1 cellular context compared by ENCODE assay signal in the genomic region with DNA sequence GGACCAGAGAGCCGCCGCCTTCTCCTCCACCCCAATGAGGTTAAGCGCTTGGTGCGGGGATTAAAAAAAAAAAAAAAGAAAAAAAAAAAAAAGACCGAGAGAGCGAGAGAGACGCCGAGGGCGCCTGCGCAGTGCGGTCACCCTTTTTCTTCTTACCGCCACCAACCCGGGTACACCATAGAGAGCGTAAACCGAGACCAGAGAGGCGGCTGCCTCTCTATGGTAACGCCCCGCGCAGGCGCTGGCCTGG.
TF ChIP-seq lines count a peak whose summit lies in the region.

A gene (minus strand): TSS at position 61 of the 250 bp plus-strand sequence. CDS start 43,567 bp downstream, outside the sequence.

TF ChIP-seq in HepG2, 621 proteins besides CTCF, POLR2A, EP300 and RAD21 (continued from another document and continues in another):
- TF ChIP-seq, protein P1, sequence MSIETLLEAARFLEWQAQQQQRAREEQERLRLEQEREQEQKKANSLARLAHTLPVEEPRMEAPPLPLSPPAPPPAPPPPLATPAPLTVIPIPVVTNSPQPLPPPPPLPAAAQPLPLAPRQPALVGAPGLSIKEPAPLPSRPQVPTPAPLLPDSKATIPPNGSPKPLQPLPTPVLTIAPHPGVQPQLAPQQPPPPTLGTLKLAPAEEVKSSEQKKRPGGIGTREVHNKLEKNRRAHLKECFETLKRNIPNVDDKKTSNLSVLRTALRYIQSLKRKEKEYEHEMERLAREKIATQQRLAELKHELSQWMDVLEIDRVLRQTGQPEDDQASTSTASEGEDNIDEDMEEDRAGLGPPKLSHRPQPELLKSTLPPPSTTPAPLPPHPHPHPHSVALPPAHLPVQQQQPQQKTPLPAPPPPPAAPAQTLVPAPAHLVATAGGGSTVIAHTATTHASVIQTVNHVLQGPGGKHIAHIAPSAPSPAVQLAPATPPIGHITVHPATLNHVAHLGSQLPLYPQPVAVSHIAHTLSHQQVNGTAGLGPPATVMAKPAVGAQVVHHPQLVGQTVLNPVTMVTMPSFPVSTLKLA (IDR thresholded peaks at IDR 0.05) = 0 out of 2 replicates have a peak, but pooled peaks have one; percentile 2
- no peak for TF ChIP-seq ZNF136 (CRISPR knock-in tag; IDR thresholded peaks at IDR 0.05; ENCODE audit: low read depth)
- no peak for TF ChIP-seq MBNL3 (CRISPR knock-in tag; conservative IDR thresholded peaks at IDR 0.05)
- TF ChIP-seq STAT5B (CRISPR knock-in tag; IDR thresholded peaks at IDR 0.05) = no peak
- TF ChIP-seq, protein P2, sequence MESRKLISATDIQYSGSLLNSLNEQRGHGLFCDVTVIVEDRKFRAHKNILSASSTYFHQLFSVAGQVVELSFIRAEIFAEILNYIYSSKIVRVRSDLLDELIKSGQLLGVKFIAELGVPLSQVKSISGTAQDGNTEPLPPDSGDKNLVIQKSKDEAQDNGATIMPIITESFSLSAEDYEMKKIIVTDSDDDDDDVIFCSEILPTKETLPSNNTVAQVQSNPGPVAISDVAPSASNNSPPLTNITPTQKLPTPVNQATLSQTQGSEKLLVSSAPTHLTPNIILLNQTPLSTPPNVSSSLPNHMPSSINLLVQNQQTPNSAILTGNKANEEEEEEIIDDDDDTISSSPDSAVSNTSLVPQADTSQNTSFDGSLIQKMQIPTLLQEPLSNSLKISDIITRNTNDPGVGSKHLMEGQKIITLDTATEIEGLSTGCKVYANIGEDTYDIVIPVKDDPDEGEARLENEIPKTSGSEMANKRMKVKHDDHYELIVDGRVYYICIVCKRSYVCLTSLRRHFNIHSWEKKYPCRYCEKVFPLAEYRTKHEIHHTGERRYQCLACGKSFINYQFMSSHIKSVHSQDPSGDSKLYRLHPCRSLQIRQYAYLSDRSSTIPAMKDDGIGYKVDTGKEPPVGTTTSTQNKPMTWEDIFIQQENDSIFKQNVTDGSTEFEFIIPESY (CRISPR knock-in tag; IDR thresholded peaks at IDR 0.05) = no peak
- TF ChIP-seq, protein P3, sequence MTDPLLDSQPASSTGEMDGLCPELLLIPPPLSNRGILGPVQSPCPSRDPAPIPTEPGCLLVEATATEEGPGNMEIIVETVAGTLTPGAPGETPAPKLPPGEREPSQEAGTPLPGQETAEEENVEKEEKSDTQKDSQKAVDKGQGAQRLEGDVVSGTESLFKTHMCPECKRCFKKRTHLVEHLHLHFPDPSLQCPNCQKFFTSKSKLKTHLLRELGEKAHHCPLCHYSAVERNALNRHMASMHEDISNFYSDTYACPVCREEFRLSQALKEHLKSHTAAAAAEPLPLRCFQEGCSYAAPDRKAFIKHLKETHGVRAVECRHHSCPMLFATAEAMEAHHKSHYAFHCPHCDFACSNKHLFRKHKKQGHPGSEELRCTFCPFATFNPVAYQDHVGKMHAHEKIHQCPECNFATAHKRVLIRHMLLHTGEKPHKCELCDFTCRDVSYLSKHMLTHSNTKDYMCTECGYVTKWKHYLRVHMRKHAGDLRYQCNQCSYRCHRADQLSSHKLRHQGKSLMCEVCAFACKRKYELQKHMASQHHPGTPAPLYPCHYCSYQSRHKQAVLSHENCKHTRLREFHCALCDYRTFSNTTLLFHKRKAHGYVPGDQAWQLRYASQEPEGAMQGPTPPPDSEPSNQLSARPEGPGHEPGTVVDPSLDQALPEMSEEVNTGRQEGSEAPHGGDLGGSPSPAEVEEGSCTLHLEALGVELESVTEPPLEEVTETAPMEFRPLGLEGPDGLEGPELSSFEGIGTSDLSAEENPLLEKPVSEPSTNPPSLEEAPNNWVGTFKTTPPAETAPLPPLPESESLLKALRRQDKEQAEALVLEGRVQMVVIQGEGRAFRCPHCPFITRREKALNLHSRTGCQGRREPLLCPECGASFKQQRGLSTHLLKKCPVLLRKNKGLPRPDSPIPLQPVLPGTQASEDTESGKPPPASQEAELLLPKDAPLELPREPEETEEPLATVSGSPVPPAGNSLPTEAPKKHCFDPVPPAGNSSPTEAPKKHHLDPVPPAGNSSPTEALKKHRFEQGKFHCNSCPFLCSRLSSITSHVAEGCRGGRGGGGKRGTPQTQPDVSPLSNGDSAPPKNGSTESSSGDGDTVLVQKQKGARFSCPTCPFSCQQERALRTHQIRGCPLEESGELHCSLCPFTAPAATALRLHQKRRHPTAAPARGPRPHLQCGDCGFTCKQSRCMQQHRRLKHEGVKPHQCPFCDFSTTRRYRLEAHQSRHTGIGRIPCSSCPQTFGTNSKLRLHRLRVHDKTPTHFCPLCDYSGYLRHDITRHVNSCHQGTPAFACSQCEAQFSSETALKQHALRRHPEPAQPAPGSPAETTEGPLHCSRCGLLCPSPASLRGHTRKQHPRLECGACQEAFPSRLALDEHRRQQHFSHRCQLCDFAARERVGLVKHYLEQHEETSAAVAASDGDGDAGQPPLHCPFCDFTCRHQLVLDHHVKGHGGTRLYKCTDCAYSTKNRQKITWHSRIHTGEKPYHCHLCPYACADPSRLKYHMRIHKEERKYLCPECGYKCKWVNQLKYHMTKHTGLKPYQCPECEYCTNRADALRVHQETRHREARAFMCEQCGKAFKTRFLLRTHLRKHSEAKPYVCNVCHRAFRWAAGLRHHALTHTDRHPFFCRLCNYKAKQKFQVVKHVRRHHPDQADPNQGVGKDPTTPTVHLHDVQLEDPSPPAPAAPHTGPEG (CRISPR knock-in tag; IDR thresholded peaks at IDR 0.05) = no peak
- no peak for TF ChIP-seq ZNF335 (CRISPR knock-in tag; IDR thresholded peaks at IDR 0.05)
- TF ChIP-seq IRX3 (CRISPR knock-in tag; IDR thresholded peaks at IDR 0.05; ENCODE audit: borderline replicate concordance, low read depth) = no peak
- TF ChIP-seq MIER2 (CRISPR knock-in tag; IDR thresholded peaks at IDR 0.05) = peak; percentile 33; the same call in 1 of the 2 replicates
- TF ChIP-seq JDP2 (CRISPR knock-in tag; IDR thresholded peaks at IDR 0.05; ENCODE audit: borderline replicate concordance) = no peak
- no peak for TF ChIP-seq TAF1 (CRISPR knock-in tag; IDR thresholded peaks at IDR 0.05)
- TF ChIP-seq, protein P4, sequence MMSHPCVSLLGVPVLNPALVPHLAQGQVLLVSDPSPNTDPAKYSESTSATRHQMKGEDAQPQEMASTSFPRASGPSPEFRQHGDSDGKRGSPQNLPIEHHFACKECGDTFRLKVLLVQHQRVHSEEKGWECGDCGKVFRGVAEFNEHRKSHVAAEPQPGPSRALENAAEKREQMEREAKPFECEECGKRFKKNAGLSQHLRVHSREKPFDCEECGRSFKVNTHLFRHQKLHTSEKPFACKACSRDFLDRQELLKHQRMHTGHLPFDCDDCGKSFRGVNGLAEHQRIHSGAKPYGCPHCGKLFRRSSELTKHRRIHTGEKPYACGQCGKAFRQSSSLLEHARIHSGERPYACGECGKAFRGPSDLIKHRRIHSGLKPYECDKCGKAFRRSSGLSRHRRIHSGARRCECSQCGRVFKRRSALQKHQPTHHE (CRISPR knock-in tag; IDR thresholded peaks at IDR 0.05; ENCODE audit: borderline replicate concordance) = no peak
- no peak for TF ChIP-seq SPEN (CRISPR knock-in tag; IDR thresholded peaks at IDR 0.05; ENCODE audit: low read depth)
- TF ChIP-seq, protein P5, sequence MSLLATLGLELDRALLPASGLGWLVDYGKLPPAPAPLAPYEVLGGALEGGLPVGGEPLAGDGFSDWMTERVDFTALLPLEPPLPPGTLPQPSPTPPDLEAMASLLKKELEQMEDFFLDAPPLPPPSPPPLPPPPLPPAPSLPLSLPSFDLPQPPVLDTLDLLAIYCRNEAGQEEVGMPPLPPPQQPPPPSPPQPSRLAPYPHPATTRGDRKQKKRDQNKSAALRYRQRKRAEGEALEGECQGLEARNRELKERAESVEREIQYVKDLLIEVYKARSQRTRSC (CRISPR knock-in tag; IDR thresholded peaks at IDR 0.05; ENCODE audit: low read depth) = no peak
- TF ChIP-seq, protein P6, sequence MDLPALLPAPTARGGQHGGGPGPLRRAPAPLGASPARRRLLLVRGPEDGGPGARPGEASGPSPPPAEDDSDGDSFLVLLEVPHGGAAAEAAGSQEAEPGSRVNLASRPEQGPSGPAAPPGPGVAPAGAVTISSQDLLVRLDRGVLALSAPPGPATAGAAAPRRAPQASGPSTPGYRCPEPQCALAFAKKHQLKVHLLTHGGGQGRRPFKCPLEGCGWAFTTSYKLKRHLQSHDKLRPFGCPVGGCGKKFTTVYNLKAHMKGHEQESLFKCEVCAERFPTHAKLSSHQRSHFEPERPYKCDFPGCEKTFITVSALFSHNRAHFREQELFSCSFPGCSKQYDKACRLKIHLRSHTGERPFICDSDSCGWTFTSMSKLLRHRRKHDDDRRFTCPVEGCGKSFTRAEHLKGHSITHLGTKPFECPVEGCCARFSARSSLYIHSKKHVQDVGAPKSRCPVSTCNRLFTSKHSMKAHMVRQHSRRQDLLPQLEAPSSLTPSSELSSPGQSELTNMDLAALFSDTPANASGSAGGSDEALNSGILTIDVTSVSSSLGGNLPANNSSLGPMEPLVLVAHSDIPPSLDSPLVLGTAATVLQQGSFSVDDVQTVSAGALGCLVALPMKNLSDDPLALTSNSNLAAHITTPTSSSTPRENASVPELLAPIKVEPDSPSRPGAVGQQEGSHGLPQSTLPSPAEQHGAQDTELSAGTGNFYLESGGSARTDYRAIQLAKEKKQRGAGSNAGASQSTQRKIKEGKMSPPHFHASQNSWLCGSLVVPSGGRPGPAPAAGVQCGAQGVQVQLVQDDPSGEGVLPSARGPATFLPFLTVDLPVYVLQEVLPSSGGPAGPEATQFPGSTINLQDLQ (CRISPR knock-in tag; IDR thresholded peaks at IDR 0.05) = no peak
- no peak for TF ChIP-seq FOXK2 (IDR thresholded peaks at IDR 0.05)
- peak; percentile 9; the same call in 1 of the 2 replicates for TF ChIP-seq ZNF33B (CRISPR knock-in tag; IDR thresholded peaks at IDR 0.05)
- no peak for TF ChIP-seq FOXA1 (IDR thresholded peaks at IDR 0.05)
- TF ChIP-seq FOXA1 (CRISPR knock-in tag; IDR thresholded peaks at IDR 0.05) = no peak
- no peak for TF ChIP-seq TSC22D2 (CRISPR knock-in tag; IDR thresholded peaks at IDR 0.05; ENCODE audit: borderline replicate concordance)
- no peak for TF ChIP-seq SOX6 (IDR thresholded peaks at IDR 0.05)
- no peak for TF ChIP-seq SOX6 (CRISPR knock-in tag; IDR thresholded peaks at IDR 0.05)
- TF ChIP-seq, protein P7, sequence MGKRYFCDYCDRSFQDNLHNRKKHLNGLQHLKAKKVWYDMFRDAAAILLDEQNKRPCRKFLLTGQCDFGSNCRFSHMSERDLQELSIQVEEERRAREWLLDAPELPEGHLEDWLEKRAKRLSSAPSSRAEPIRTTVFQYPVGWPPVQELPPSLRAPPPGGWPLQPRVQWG (CRISPR knock-in tag; IDR thresholded peaks at IDR 0.05; ENCODE audit: borderline replicate concordance, low read depth) = no peak
- TF ChIP-seq, protein P8, sequence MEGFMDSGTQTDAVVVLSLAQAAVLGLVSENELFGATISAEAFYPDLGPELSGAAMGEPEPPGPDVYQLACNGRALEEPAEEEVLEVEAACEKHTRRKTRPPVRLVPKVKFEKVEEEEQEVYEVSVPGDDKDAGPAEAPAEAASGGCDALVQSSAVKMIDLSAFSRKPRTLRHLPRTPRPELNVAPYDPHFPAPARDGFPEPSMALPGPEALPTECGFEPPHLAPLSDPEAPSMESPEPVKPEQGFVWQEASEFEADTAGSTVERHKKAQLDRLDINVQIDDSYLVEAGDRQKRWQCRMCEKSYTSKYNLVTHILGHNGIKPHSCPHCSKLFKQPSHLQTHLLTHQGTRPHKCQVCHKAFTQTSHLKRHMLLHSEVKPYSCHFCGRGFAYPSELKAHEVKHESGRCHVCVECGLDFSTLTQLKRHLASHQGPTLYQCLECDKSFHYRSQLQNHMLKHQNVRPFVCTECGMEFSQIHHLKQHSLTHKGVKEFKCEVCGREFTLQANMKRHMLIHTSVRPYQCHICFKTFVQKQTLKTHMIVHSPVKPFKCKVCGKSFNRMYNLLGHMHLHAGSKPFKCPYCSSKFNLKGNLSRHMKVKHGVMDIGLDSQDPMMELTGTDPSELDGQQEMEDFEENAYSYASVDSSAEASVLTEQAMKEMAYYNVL (CRISPR knock-in tag; IDR thresholded peaks at IDR 0.05; ENCODE audit: borderline replicate concordance) = 0 out of 2 replicates have a peak, but pooled peaks have one; percentile 11
- no peak for TF ChIP-seq ZNF547 (CRISPR knock-in tag; IDR thresholded peaks at IDR 0.05)
- TF ChIP-seq, protein P9, sequence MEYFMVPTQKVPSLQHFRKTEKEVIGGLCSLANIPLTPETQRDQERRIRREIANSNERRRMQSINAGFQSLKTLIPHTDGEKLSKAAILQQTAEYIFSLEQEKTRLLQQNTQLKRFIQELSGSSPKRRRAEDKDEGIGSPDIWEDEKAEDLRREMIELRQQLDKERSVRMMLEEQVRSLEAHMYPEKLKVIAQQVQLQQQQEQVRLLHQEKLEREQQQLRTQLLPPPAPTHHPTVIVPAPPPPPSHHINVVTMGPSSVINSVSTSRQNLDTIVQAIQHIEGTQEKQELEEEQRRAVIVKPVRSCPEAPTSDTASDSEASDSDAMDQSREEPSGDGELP (IDR thresholded peaks at IDR 0.05; ENCODE audit: borderline replicate concordance, low read depth) = no peak
- TF ChIP-seq HNRNPL (IDR thresholded peaks at IDR 0.05; ENCODE audit: low read depth, low read length) = 0 out of 2 replicates have a peak, but pooled peaks have one; percentile 24
- 0 out of 2 replicates have a peak, but pooled peaks have one; percentile 48 for TF ChIP-seq ZFP36L1 (CRISPR knock-in tag; IDR thresholded peaks at IDR 0.05)
- TF ChIP-seq ZNF550 (CRISPR knock-in tag; IDR thresholded peaks at IDR 0.05; ENCODE audit: borderline replicate concordance) = no peak
- no peak for TF ChIP-seq DR1 (CRISPR knock-in tag; IDR thresholded peaks at IDR 0.05)
- no peak for TF ChIP-seq FOXA3 (CRISPR knock-in tag; IDR thresholded peaks at IDR 0.05)
- TF ChIP-seq ZNF207 (IDR thresholded peaks at IDR 0.05; ENCODE audit: borderline replicate concordance) = no peak
- TF ChIP-seq, protein P10, sequence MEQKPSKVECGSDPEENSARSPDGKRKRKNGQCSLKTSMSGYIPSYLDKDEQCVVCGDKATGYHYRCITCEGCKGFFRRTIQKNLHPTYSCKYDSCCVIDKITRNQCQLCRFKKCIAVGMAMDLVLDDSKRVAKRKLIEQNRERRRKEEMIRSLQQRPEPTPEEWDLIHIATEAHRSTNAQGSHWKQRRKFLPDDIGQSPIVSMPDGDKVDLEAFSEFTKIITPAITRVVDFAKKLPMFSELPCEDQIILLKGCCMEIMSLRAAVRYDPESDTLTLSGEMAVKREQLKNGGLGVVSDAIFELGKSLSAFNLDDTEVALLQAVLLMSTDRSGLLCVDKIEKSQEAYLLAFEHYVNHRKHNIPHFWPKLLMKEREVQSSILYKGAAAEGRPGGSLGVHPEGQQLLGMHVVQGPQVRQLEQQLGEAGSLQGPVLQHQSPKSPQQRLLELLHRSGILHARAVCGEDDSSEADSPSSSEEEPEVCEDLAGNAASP (CRISPR knock-in tag; IDR thresholded peaks at IDR 0.05; ENCODE audit: borderline replicate concordance) = no peak
- TF ChIP-seq NR2F2 (IDR thresholded peaks at IDR 0.05; ENCODE audit: borderline replicate concordance, low read depth) = no peak
- no peak for TF ChIP-seq FOXK1 (CRISPR knock-in tag; IDR thresholded peaks at IDR 0.05; ENCODE audit: borderline replicate concordance, low read depth)
- TF ChIP-seq, protein P11, sequence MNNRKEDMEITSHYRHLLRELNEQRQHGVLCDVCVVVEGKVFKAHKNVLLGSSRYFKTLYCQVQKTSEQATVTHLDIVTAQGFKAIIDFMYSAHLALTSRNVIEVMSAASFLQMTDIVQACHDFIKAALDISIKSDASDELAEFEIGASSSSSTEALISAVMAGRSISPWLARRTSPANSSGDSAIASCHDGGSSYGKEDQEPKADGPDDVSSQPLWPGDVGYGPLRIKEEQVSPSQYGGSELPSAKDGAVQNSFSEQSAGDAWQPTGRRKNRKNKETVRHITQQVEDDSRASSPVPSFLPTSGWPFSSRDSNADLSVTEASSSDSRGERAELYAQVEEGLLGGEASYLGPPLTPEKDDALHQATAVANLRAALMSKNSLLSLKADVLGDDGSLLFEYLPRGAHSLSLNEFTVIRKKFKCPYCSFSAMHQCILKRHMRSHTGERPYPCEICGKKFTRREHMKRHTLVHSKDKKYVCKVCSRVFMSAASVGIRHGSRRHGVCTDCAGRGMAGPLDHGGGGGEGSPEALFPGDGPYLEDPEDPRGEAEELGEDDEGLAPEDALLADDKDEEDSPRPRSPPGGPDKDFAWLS (CRISPR knock-in tag; IDR thresholded peaks at IDR 0.05; ENCODE audit: borderline replicate concordance) = no peak
- no peak; the same call in 1 of the 2 replicates for TF ChIP-seq ZNF317 (CRISPR knock-in tag; IDR thresholded peaks at IDR 0.05)
- peak; percentile 86 for TF ChIP-seq HNRNPLL (IDR thresholded peaks at IDR 0.05; ENCODE audit: low read depth, low read length, poor library complexity, severe bottlenecking)
